ENCODE assay signal across 1 cellular context in genomic region chr22:24429411-24430365, GRCh38.
A peak's percentile ranks its signal among the peaks of the same experiment; 100 is the strongest.
TF ChIP-seq lines count a peak whose summit lies in the region.

No MANE protein-coding gene starts in this region.

TF ChIP-seq in H1, 55 proteins besides CTCF, POLR2A, EP300 and RAD21 (continued from another document):
- TF ChIP-seq HDAC2 (IDR thresholded peaks at IDR 0.05; ENCODE audit: borderline replicate concordance in 1 of 2, low read depth in 2 of 2, low read length in 2 of 2), result peak in 1 of 2 experiments; percentile 55; a peak in 1 of 4 replicates
- no peak for TF ChIP-seq SRF (IDR thresholded peaks at IDR 0.05; ENCODE audit: low read depth, low read length)
- no peak for TF ChIP-seq USF2 (IDR thresholded peaks at IDR 0.05; ENCODE audit: low read length)
- TF ChIP-seq JUN (IDR thresholded peaks at IDR 0.05; ENCODE audit: low read depth, low read length), result no peak
